In genomic region chr6:167791780-167792478, GRCh38 we compare ENCODE assay signal across 1 cellular context.
TF ChIP-seq lines count a peak whose summit lies in the region.

No MANE protein-coding gene starts in this region.

TF ChIP-seq in liver, 16 proteins besides CTCF, POLR2A, EP300 and RAD21:
- peak; percentile 3 for TF ChIP-seq FOXA1 (IDR thresholded peaks at IDR 0.05)
- no peak for TF ChIP-seq HNF4G (IDR thresholded peaks at IDR 0.05)
